Comparison of ENCODE assay signal across 34 cellular contexts in the genomic region with DNA sequence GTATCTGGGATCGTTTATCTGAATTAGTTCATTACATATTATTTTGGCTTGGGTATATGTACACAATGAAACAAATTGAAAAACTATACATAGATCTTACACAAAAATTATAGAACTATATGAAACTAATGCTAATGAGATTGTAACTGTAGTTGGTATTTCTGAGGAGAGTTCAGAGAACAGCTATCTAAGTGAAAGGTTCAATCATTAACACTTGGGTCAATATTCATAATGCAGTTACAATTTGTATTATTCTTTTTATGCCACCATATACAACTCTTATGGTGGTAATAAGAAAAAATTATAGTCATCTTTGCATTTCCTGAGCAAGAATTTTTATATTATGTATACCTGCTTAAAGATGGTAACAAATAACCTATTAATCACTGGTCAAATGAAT.
"Had no signal": no experiment of that assay in that cellular context is flagged by ENCODE, and none has a peak within 500 bp of the region (broad histone marks: within the 10 kb centered on the region; RNA-seq: fewer than 3 reads in every experiment).

No MANE protein-coding gene starts in this region.

- H3K9ac ChIP-seq: KMS-11 had no signal

- H3K36me3 ChIP-seq: MG63 had no signal

- H3K4me3 ChIP-seq: MG63 had no signal

- DNase-seq: Karpas-422, Kasumi-1, MG63, MM.1S, MV-4-11, NCI-H1048, NCI-H1092, NCI-H1092 treated with DMSO at 0.1 percent for 48 hours, NCI-H1105, NCI-H1105 treated with DMSO at 0.1 percent for 48 hours, NCI-H1417, NCI-H1417 treated with DMSO at 0.1 percent for 48 hours, NCI-H1436, NCI-H1436 treated with DMSO at 0.1 percent for 48 hours, NCI-H146, NCI-H1694, NCI-H1694 treated with DMSO at 0.1 percent for 48 hours, NCI-H187, NCI-H187 treated with DMSO at 0.1 percent for 48 hours, NCI-H1930, NCI-H2029, NCI-H2029 treated with DMSO at 0.1 percent for 48 hours, NCI-H2081, NCI-H2081 treated with DMSO at 0.1 percent for 48 hours, NCI-H2107, NCI-H2171, NCI-H2171 treated with DMSO at 0.1 percent for 48 hours, NCI-H2227 treated with DMSO at 0.1 percent for 48 hours, NCI-H226, NCI-H345, NCI-H446, NCI-H446 treated with DMSO at 0.1 percent for 48 hours, NCI-H510A had no signal

- H3K4me2 ChIP-seq: KMS-11 had no signal

- H3K27me3 ChIP-seq: MG63 had no signal

- H3K27ac ChIP-seq: KMS-11 had no signal

- H3K9me3 ChIP-seq: MG63 had no signal
